1 cellular context compared by ENCODE assay signal in genomic region chr4:84957509-84958420, GRCh38.
A peak's percentile ranks its signal among the peaks of the same experiment; 100 is the strongest.
TF ChIP-seq lines count a peak whose summit lies in the region.

No MANE protein-coding gene starts in this region.

TF ChIP-seq in HepG2, 621 proteins besides CTCF, POLR2A, EP300 and RAD21 (continued from another document):
- TF ChIP-seq, protein P1, sequence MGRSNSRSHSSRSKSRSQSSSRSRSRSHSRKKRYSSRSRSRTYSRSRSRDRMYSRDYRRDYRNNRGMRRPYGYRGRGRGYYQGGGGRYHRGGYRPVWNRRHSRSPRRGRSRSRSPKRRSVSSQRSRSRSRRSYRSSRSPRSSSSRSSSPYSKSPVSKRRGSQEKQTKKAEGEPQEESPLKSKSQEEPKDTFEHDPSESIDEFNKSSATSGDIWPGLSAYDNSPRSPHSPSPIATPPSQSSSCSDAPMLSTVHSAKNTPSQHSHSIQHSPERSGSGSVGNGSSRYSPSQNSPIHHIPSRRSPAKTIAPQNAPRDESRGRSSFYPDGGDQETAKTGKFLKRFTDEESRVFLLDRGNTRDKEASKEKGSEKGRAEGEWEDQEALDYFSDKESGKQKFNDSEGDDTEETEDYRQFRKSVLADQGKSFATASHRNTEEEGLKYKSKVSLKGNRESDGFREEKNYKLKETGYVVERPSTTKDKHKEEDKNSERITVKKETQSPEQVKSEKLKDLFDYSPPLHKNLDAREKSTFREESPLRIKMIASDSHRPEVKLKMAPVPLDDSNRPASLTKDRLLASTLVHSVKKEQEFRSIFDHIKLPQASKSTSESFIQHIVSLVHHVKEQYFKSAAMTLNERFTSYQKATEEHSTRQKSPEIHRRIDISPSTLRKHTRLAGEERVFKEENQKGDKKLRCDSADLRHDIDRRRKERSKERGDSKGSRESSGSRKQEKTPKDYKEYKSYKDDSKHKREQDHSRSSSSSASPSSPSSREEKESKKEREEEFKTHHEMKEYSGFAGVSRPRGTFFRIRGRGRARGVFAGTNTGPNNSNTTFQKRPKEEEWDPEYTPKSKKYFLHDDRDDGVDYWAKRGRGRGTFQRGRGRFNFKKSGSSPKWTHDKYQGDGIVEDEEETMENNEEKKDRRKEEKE (IDR thresholded peaks at IDR 0.05): no peak
- TF ChIP-seq ZSCAN21 (CRISPR knock-in tag; IDR thresholded peaks at IDR 0.05; ENCODE audit: borderline replicate concordance): no peak
- no peak for TF ChIP-seq HDAC1 (CRISPR knock-in tag; IDR thresholded peaks at IDR 0.05)
- TF ChIP-seq ZNF232 (CRISPR knock-in tag; IDR thresholded peaks at IDR 0.05; ENCODE audit: borderline replicate concordance): no peak
- TF ChIP-seq MAFK (conservative IDR thresholded peaks at IDR 0.05 in 1 of 2, IDR thresholded peaks at IDR 0.05 in 1 of 2; ENCODE audit: low read length in 2 of 2): 0 out of 4 replicates have a peak, but pooled peaks of 1 of the 2 experiments have one; percentile 12
